19 cellular contexts compared by ENCODE assay signal in the genomic region with DNA sequence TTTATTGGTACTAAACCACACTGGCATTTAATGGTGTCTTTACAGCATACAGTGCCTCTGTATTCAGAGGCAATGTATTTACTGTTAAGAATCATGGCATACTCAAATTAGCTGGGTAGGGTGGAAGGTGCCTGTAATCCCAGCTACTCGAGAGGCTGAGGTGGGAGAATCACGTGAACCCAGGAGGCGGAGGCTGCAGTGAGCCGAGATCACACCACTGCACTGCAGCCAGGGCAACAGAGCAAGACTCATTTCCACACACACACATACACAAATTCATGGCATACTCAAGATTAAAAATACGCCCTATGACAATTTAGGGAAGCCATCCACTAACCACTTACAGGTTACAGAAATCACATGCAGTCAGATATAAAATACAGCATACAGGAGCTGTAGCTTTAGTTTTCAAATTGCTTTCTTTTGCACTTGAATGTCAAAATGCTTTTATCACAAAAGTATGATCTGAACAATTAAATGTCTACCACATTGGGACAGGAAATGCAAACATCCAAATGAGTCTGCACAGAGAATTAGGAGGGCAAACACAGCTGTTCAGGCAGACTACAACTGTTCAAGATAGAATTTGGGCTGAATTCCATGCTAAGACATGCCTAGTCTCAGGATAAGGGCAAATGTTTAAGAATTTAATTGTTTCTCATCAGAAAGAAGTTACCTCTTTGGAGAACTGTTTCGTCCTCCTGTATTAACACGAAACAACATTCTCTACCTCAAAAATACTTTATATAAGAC.
"Had no signal": no experiment of that assay in that cellular context is flagged by ENCODE, and none has a peak within 500 bp of the region (broad histone marks: within the 10 kb centered on the region; RNA-seq: fewer than 3 reads in every experiment).

No MANE protein-coding gene starts in this region.

- FAIRE-seq: urothelium cell line had no signal

- H3K9me3 ChIP-seq: heart right ventricle, tibial nerve had no signal

- H3K4me3 ChIP-seq: cardiac muscle cell, heart right ventricle, tibial nerve had no signal

- H3K27me3 ChIP-seq: cardiac muscle cell, heart right ventricle, tibial nerve had no signal

- H3K4me3 Mint-ChIP-seq: activated CD4-positive, alpha-beta T cell treated with anti-CD3 and anti-CD28 coated beads, Interleukin-2, amount 10 ng/mL, durations not matched to agents 24 days and 14 days; activated CD8-positive, alpha-beta memory T cell treated with anti-CD3 and anti-CD28 coated beads, Interleukin-2, amount 10 ng/mL, durations not matched to agents 7 days and 5 days; activated CD8-positive, alpha-beta T cell treated with anti-CD3 and anti-CD28 coated beads for 36 hours; activated T-helper 1 cell treated with anti-CD3 and anti-CD28 coated beads, Interleukin-12 subunit alpha, Interleukin-12 subunit beta, Interleukin-2, Interleukin-4 antibody, amounts not matched to agents 30 ng/mL and 10 ng/mL and 1 ng/mL, durations not matched to agents 14 hours and 24 hours and 36 hours; memory B cell; neural crest cell; stimulated activated naive CD8-positive, alpha-beta T cell treated with anti-CD3 and anti-CD28 coated beads, Interleukin-15, amount 100 ng/mL, for 72 hours; T-helper 1 cell treated with Interleukin-12 subunit alpha and Interleukin-12 subunit beta and Interleukin-4 antibody, amounts not matched to agents 30 μg/mL and 1 μg/mL, for 36 hours had no signal

- ATAC-seq: activated CD8-positive, alpha-beta memory T cell treated with anti-CD3 and anti-CD28 coated beads, Interleukin-2, amount 10 ng/mL, durations not matched to agents 7 days and 5 days; activated CD8-positive, alpha-beta T cell treated with anti-CD3 and anti-CD28 coated beads for 36 hours; activated naive CD4-positive, alpha-beta T cell treated with anti-CD3 and anti-CD28 coated beads, Interleukin-2, amount 50 U/mL, for 72 hours; heart right ventricle; left colon; stimulated activated naive CD8-positive, alpha-beta T cell treated with anti-CD3 and anti-CD28 coated beads, Interleukin-15, amount 100 ng/mL, for 72 hours had no signal

- H3K9me3 Mint-ChIP-seq: activated CD4-positive, alpha-beta T cell treated with anti-CD3 and anti-CD28 coated beads, Interleukin-2, amount 10 ng/mL, durations not matched to agents 24 days and 14 days; activated CD8-positive, alpha-beta T cell treated with anti-CD3 and anti-CD28 coated beads for 36 hours; activated naive CD4-positive, alpha-beta T cell treated with anti-CD3 and anti-CD28 coated beads, Interleukin-2, amount 50 U/mL, for 72 hours; activated T-helper 1 cell treated with anti-CD3 and anti-CD28 coated beads, Interleukin-12 subunit alpha, Interleukin-12 subunit beta, Interleukin-2, Interleukin-4 antibody, amounts not matched to agents 30 ng/mL and 10 ng/mL and 1 ng/mL, durations not matched to agents 14 hours and 24 hours and 36 hours; memory B cell; neural crest cell; stimulated activated naive CD8-positive, alpha-beta T cell treated with anti-CD3 and anti-CD28 coated beads, Interleukin-15, amount 100 ng/mL, for 72 hours; T-helper 1 cell treated with Interleukin-12 subunit alpha and Interleukin-12 subunit beta and Interleukin-4 antibody, amounts not matched to agents 30 μg/mL and 1 μg/mL, for 36 hours had no signal

- DNase-seq: activated CD4-positive, alpha-beta T cell treated with anti-CD3 and anti-CD28 coated beads, Interleukin-2, amount 10 ng/mL, durations not matched to agents 24 days and 14 days; activated CD4-positive, CD25-positive, alpha-beta regulatory T cell; activated CD8-positive, alpha-beta memory T cell treated with anti-CD3 and anti-CD28 coated beads, Interleukin-2, amount 10 ng/mL, durations not matched to agents 7 days and 5 days; activated CD8-positive, alpha-beta T cell treated with anti-CD3 and anti-CD28 coated beads for 36 hours; heart right ventricle; left colon; occipital lobe; posterior cingulate gyrus; retina; stimulated activated naive CD8-positive, alpha-beta T cell treated with anti-CD3 and anti-CD28 coated beads, Interleukin-15, amount 100 ng/mL, for 72 hours; T1000 had no signal

- H3K27ac Mint-ChIP-seq: activated CD4-positive, alpha-beta T cell treated with anti-CD3 and anti-CD28 coated beads, Interleukin-2, amount 10 ng/mL, durations not matched to agents 24 days and 14 days; activated CD8-positive, alpha-beta memory T cell treated with anti-CD3 and anti-CD28 coated beads, Interleukin-2, amount 10 ng/mL, durations not matched to agents 7 days and 5 days; activated CD8-positive, alpha-beta T cell treated with anti-CD3 and anti-CD28 coated beads for 36 hours; activated T-helper 1 cell treated with anti-CD3 and anti-CD28 coated beads, Interleukin-12 subunit alpha, Interleukin-12 subunit beta, Interleukin-2, Interleukin-4 antibody, amounts not matched to agents 30 ng/mL and 10 ng/mL and 1 ng/mL, durations not matched to agents 14 hours and 24 hours and 36 hours; memory B cell; stimulated activated naive CD8-positive, alpha-beta T cell treated with anti-CD3 and anti-CD28 coated beads, Interleukin-15, amount 100 ng/mL, for 72 hours; T-helper 1 cell treated with Interleukin-12 subunit alpha and Interleukin-12 subunit beta and Interleukin-4 antibody, amounts not matched to agents 30 μg/mL and 1 μg/mL, for 36 hours had no signal

- H3K27me3 Mint-ChIP-seq: activated CD4-positive, alpha-beta T cell treated with anti-CD3 and anti-CD28 coated beads, Interleukin-2, amount 10 ng/mL, durations not matched to agents 24 days and 14 days; activated CD8-positive, alpha-beta memory T cell treated with anti-CD3 and anti-CD28 coated beads, Interleukin-2, amount 10 ng/mL, durations not matched to agents 7 days and 5 days; activated CD8-positive, alpha-beta T cell treated with anti-CD3 and anti-CD28 coated beads for 36 hours; memory B cell; stimulated activated naive CD8-positive, alpha-beta T cell treated with anti-CD3 and anti-CD28 coated beads, Interleukin-15, amount 100 ng/mL, for 72 hours had no signal

- H3K27ac ChIP-seq: cardiac muscle cell, heart right ventricle, tibial nerve had no signal
